10 cellular contexts compared by ENCODE assay signal in genomic region chr2:174615951-174616436, GRCh38. TPM values are rescaled to one million over a fixed set of nuclear protein-coding genes. Genes with fewer than 3 reads are reported as not detected.
DNase-seq lines count a peak whose midpoint lies in the region; ATAC-seq and TF ChIP-seq lines count a peak whose summit lies in the region.
"Had no signal": no experiment of that assay in that cellular context is flagged by ENCODE, and none has a peak within 500 bp of the region (broad histone marks: within the 10 kb centered on the region; RNA-seq: fewer than 3 reads in every experiment).

No MANE protein-coding gene starts in this region.

- H3K27ac ChIP-seq in HEK293 (ENCODE audit: extremely low read depth, low read depth, low read length) (no peak overlapping the region), right atrium auricular region (peak overlapping the region; percentile 10 to 38)

- H3K4me1 Mint-ChIP-seq in activated CD8-positive, alpha-beta T cell treated with anti-CD3 and anti-CD28 coated beads, Interleukin-2, amount 10 ng/mL, durations not matched to agents 7 days and 5 days (ENCODE audit: low read depth) = peaks cover 86% of the 10 kb centered on the region

- H3K36me3 ChIP-seq in HEK293 (ENCODE audit: control insufficient read depth in 2 of 2, insufficient read depth in 1 of 2, low read length in 2 of 2) (no peaks in the 10 kb centered on the region), right atrium auricular region (no peaks in the 10 kb centered on the region)

- peaks cover 76% of the 10 kb centered on the region for H3K36me3 Mint-ChIP-seq in activated CD8-positive, alpha-beta T cell treated with anti-CD3 and anti-CD28 coated beads, Interleukin-2, amount 10 ng/mL, durations not matched to agents 7 days and 5 days (ENCODE audit: low read depth)

- no peaks in the 10 kb centered on the region for H3K9me3 ChIP-seq in HEK293 (ENCODE audit: control insufficient read depth, insufficient read depth, low read depth, low read length)
- H3K9me3 ChIP-seq in right atrium auricular region = no peaks in the 10 kb centered on the region

- H3K27me3 ChIP-seq in right atrium auricular region = no peaks in the 10 kb centered on the region

- DNase-seq in AG09309 (ENCODE audit: low read depth) (peak; percentile 52), right atrium auricular region (ENCODE audit: low spot score) (no peak), NCI-H524 treated with DMSO at 0.1 percent for 48 hours (lab: John Stamatoyannopoulos, UW) (no peak)
- no peak for DNase-seq in activated CD8-positive, alpha-beta T cell treated with anti-CD3 and anti-CD28 coated beads, Interleukin-2, amount 10 ng/mL, durations not matched to agents 7 days and 5 days
- DNase-seq: glutamatergic neuron, T-helper 9 cell had no signal

- no peaks in the 10 kb centered on the region for H3K9me3 Mint-ChIP-seq in activated CD8-positive, alpha-beta T cell treated with anti-CD3 and anti-CD28 coated beads, Interleukin-2, amount 10 ng/mL, durations not matched to agents 7 days and 5 days (ENCODE audit: insufficient read depth)

- H3K4me3 Mint-ChIP-seq in activated CD8-positive, alpha-beta T cell treated with anti-CD3 and anti-CD28 coated beads, Interleukin-2, amount 10 ng/mL, durations not matched to agents 7 days and 5 days = peak overlapping the region; percentile 19

- CTCF ChIA-PET in HEK293 (lab: Yijun Ruan, JAX) = interaction anchor here (0.7 kb wide), 2 partner anchors 128 to 133 kb away, joined by 3 read pairs; no protein-coding TSS in a partner anchor
- CTCF ChIA-PET in activated CD8-positive, alpha-beta T cell treated with anti-CD3 and anti-CD28 coated beads, Interleukin-2, amount 10 ng/mL, durations not matched to agents 7 days and 5 days (lab: Charles Lee) = interaction anchor here (0.6 to 6.9 kb wide), 17 partner anchors 10 to 153 kb away, joined by 3 to 44 read pairs (median 5); partner anchors contain the start of gene WIPF1

- no peak overlapping the region for H3K4me3 ChIP-seq in AG09309 (ENCODE audit: control insufficient read depth, low read depth, low read length)
- no peak overlapping the region for H3K4me3 ChIP-seq in HEK293 (ENCODE audit: low read depth, low read length)
- no peak overlapping the region for H3K4me3 ChIP-seq in right atrium auricular region

- H3K4me1 ChIP-seq in HEK293 (ENCODE audit: control insufficient read depth, insufficient read depth, low read length) (0 out of 2 replicates have a peak, but pooled peaks cover 2% of the 10 kb centered on the region), right atrium auricular region (peaks cover 0 to 35% of the 10 kb centered on the region in 2 donors)

- peak; percentile 45 for ATAC-seq in activated CD8-positive, alpha-beta T cell treated with anti-CD3 and anti-CD28 coated beads, Interleukin-2, amount 10 ng/mL, durations not matched to agents 7 days and 5 days
- ATAC-seq in GM19328 (IDR thresholded peaks at IDR 0.05; ENCODE audit: unreplicated experiment) (no peak), HG03045 (IDR thresholded peaks at IDR 0.05; ENCODE audit: unreplicated experiment) (no peak), GM21717 (IDR thresholded peaks at IDR 0.05; ENCODE audit: unreplicated experiment) (no peak)

- TF ChIP-seq CTCF in AG09309 (IDR thresholded peaks at IDR 0.05; ENCODE audit: control insufficient read depth, insufficient read depth, low read depth, low read length, missing control alignments) (no peak), HEK293 (tag by site-specific recombination; IDR thresholded peaks at IDR 0.05) (no peak), right atrium auricular region (IDR thresholded peaks at IDR 0.05) (no peak)

- POLR2A ChIA-PET in HEK293 (lab: Yijun Ruan, JAX) = no interaction called here
- POLR2A ChIA-PET in activated CD8-positive, alpha-beta T cell treated with anti-CD3 and anti-CD28 coated beads, Interleukin-2, amount 10 ng/mL, durations not matched to agents 7 days and 5 days (lab: Charles Lee) = interaction anchor here (0.7 to 4.6 kb wide), 7 partner anchors 11 to 72 kb away, joined by 3 to 61 read pairs (median 5); partner anchors contain the start of gene WIPF1

- peak overlapping the region; percentile 82 for H3K27ac Mint-ChIP-seq in activated CD8-positive, alpha-beta T cell treated with anti-CD3 and anti-CD28 coated beads, Interleukin-2, amount 10 ng/mL, durations not matched to agents 7 days and 5 days

- H3K27me3 Mint-ChIP-seq in activated CD8-positive, alpha-beta T cell treated with anti-CD3 and anti-CD28 coated beads, Interleukin-2, amount 10 ng/mL, durations not matched to agents 7 days and 5 days (ENCODE audit: low read depth) = no peaks in the 10 kb centered on the region

TF ChIP-seq in HEK293, 187 proteins besides CTCF, POLR2A, EP300 and RAD21:
- TF ChIP-seq ZNF157 (tag by site-specific recombination; IDR thresholded peaks at IDR 0.05) (no peak), ZNF239 (tag by site-specific recombination; IDR thresholded peaks at IDR 0.05) (no peak), ZNF549 (tag by site-specific recombination; IDR thresholded peaks at IDR 0.05) (no peak)
- TF ChIP-seq, protein P1, sequence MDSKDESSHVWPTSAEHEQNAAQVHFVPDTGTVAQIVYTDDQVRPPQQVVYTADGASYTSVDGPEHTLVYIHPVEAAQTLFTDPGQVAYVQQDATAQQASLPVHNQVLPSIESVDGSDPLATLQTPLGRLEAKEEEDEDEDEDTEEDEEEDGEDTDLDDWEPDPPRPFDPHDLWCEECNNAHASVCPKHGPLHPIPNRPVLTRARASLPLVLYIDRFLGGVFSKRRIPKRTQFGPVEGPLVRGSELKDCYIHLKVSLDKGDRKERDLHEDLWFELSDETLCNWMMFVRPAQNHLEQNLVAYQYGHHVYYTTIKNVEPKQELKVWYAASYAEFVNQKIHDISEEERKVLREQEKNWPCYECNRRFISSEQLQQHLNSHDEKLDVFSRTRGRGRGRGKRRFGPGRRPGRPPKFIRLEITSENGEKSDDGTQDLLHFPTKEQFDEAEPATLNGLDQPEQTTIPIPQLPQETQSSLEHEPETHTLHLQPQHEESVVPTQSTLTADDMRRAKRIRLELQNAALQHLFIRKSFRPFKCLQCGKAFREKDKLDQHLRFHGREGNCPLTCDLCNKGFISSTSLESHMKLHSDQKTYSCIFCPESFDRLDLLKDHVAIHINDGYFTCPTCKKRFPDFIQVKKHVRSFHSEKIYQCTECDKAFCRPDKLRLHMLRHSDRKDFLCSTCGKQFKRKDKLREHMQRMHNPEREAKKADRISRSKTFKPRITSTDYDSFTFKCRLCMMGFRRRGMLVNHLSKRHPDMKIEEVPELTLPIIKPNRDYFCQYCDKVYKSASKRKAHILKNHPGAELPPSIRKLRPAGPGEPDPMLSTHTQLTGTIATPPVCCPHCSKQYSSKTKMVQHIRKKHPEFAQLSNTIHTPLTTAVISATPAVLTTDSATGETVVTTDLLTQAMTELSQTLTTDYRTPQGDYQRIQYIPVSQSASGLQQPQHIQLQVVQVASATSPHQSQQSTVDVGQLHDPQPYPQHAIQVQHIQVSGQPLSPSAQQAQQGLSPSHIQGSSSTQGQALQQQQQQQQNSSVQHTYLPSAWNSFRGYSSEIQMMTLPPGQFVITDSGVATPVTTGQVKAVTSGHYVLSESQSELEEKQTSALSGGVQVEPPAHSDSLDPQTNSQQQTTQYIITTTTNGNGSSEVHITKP (tag by site-specific recombination; IDR thresholded peaks at IDR 0.05) = peak; percentile 49; the same call in 1 of the 2 replicates
TF ChIP-seq in HEK293: peak in this region for 1.

RNA-seq across cellular contexts. Expression of gene WIPF1, which starts 18.4 kb away (rescaled TPM):
- total RNA-seq in activated CD8-positive, alpha-beta T cell treated with anti-CD3 and anti-CD28 coated beads, Interleukin-2, amount 10 ng/mL, durations not matched to agents 7 days and 5 days = 100 to 1,000 TPM; 357 to 390 TPM
- 10 to 100 TPM; 12.3 to 17.5 TPM for total RNA-seq in right atrium auricular region

Comparison
In these comparisons a context has a peak if more than half of its experiments do, and no peak if none do; other contexts are left out.
1. RNA of gene WIPF1, which starts 18.4 kb away (total RNA-seq): 357 to 390 TPM in activated CD8-positive, alpha-beta T cell treated with anti-CD3 and anti-CD28 coated beads, Interleukin-2, amount 10 ng/mL, durations not matched to agents 7 days and 5 days; 12.3 to 17.5 TPM in right atrium auricular region; every median in the first group is over 10 times any median in the second.